15 cellular contexts compared by ENCODE assay signal in genomic region chrX:118498755-118499154, GRCh38. TPM values are rescaled to one million over a fixed set of nuclear protein-coding genes. Genes with fewer than 3 reads are reported as not detected.
DNase-seq lines count a peak whose midpoint lies in the region; ATAC-seq, FAIRE-seq and TF ChIP-seq lines count a peak whose summit lies in the region.
"Had no signal": no experiment of that assay in that cellular context is flagged by ENCODE, and none has a peak within 500 bp of the region (broad histone marks: within the 10 kb centered on the region; RNA-seq: fewer than 3 reads in every experiment).

No MANE protein-coding gene starts in this region.

- no peaks in the 10 kb centered on the region for H3K36me3 Mint-ChIP-seq in CD4-positive, CD25-positive, alpha-beta regulatory T cell
- H3K36me3 Mint-ChIP-seq in activated naive CD8-positive, alpha-beta T cell treated with anti-CD3 and anti-CD28 coated beads for 36 hours, result peaks cover 7% of the 10 kb centered on the region
- H3K36me3 Mint-ChIP-seq in mesothelial cell of epicardium, result peaks cover 7% of the 10 kb centered on the region

- peaks cover 0 to 2% (median 0%) of the 10 kb centered on the region in 7 donors for H3K9me3 Mint-ChIP-seq in CD4-positive, CD25-positive, alpha-beta regulatory T cell
- H3K9me3 Mint-ChIP-seq in activated naive CD8-positive, alpha-beta T cell treated with anti-CD3 and anti-CD28 coated beads for 36 hours, result no peaks in the 10 kb centered on the region
- H3K9me3 Mint-ChIP-seq in mesothelial cell of epicardium, result peaks cover 13% of the 10 kb centered on the region

- H3K27me3 ChIP-seq in CD4-positive, CD25-positive, alpha-beta regulatory T cell (ENCODE audit: control insufficient read depth, insufficient read depth, low read length), result no peaks in the 10 kb centered on the region
- H3K27me3 ChIP-seq: stomach had no signal

- H3K27ac ChIP-seq in CD4-positive, CD25-positive, alpha-beta regulatory T cell (ENCODE audit: insufficient read depth, low read length, poor library complexity, severe bottlenecking), result peak overlapping the region; percentile 88

- H3K4me1 ChIP-seq in CD4-positive, CD25-positive, alpha-beta regulatory T cell (ENCODE audit: control insufficient read depth, insufficient read depth, low read length, poor library complexity, severe bottlenecking), result peaks cover 57% of the 10 kb centered on the region

- H3K4me1 Mint-ChIP-seq in CD4-positive, CD25-positive, alpha-beta regulatory T cell, result peaks cover 21 to 54% (median 31%) of the 10 kb centered on the region in 4 donors
- H3K4me1 Mint-ChIP-seq in activated naive CD8-positive, alpha-beta T cell treated with anti-CD3 and anti-CD28 coated beads for 36 hours, result peaks cover 40% of the 10 kb centered on the region
- peaks cover 38% of the 10 kb centered on the region for H3K4me1 Mint-ChIP-seq in mesothelial cell of epicardium

- no peaks in the 10 kb centered on the region for H3K9me3 ChIP-seq in CD4-positive, CD25-positive, alpha-beta regulatory T cell (ENCODE audit: control insufficient read depth in 2 of 2, low read length in 2 of 2)
- H3K9me3 ChIP-seq: stomach had no signal

- peak overlapping the region; percentile 92 for H3K4me3 ChIP-seq in CD4-positive, CD25-positive, alpha-beta regulatory T cell (ENCODE audit: low read depth, low read length)

- H3K27me3 Mint-ChIP-seq in CD4-positive, CD25-positive, alpha-beta regulatory T cell, result peaks cover 6% of the 10 kb centered on the region
- H3K27me3 Mint-ChIP-seq in activated naive CD8-positive, alpha-beta T cell treated with anti-CD3 and anti-CD28 coated beads for 36 hours, result no peaks in the 10 kb centered on the region
- H3K27me3 Mint-ChIP-seq in mesothelial cell of epicardium (ENCODE audit: low read depth), result no peaks in the 10 kb centered on the region

- ATAC-seq in CD4-positive, CD25-positive, alpha-beta regulatory T cell (ENCODE audit: low read depth in 2 of 2), result no peak
- ATAC-seq in SK-N-SH treated with all-trans-retinoic acid at 6 μM for 48 hours (no peak), omental fat pad (ENCODE audit: low FRiP score) (no peak)
- ATAC-seq: left ventricle myocardium superior, Panc1 had no signal

- peak overlapping the region; percentile 16 to 100 (median 96) for H3K4me3 Mint-ChIP-seq in CD4-positive, CD25-positive, alpha-beta regulatory T cell
- peak overlapping the region; percentile 57 for H3K4me3 Mint-ChIP-seq in activated naive CD8-positive, alpha-beta T cell treated with anti-CD3 and anti-CD28 coated beads for 36 hours
- peak overlapping the region; percentile 47 for H3K4me3 Mint-ChIP-seq in mesothelial cell of epicardium

- peaks cover 11% of the 10 kb centered on the region for H3K36me3 ChIP-seq in CD4-positive, CD25-positive, alpha-beta regulatory T cell (ENCODE audit: control insufficient read depth, insufficient read depth, low read length)
- H3K36me3 ChIP-seq: stomach had no signal

- FAIRE-seq in GM19239 (lab: Jason Lieb, UNC), result peak; percentile 90
- FAIRE-seq: H54 had no signal

- peak overlapping the region in 1 of 3 donors; percentile 98 for H3K27ac Mint-ChIP-seq in CD4-positive, CD25-positive, alpha-beta regulatory T cell
- peak overlapping the region; percentile 65 for H3K27ac Mint-ChIP-seq in activated naive CD8-positive, alpha-beta T cell treated with anti-CD3 and anti-CD28 coated beads for 36 hours
- no peak overlapping the region for H3K27ac Mint-ChIP-seq in mesothelial cell of epicardium

- DNase-seq in CD4-positive, CD25-positive, alpha-beta regulatory T cell, result no peak
- DNase-seq in GM19239 (ENCODE audit: insufficient read length, low spot score) (no peak), mesothelial cell of epicardium (ENCODE audit: low spot score in 2 of 2, unreplicated experiment in 2 of 2) (no peak), SHP77 treated with DMSO at 0.1 percent for 48 hours (lab: John Stamatoyannopoulos, UW) (no peak), CD1c-positive myeloid dendritic cell (ENCODE audit: extremely low spot score) (no peak), omental fat pad (ENCODE audit: low spot score) (no peak)
- no peak for DNase-seq in activated naive CD8-positive, alpha-beta T cell treated with anti-CD3 and anti-CD28 coated beads for 36 hours
- DNase-seq: activated CD4-positive, alpha-beta T cell treated with anti-CD3 and anti-CD28 coated beads, Interleukin-2, amount 50 U/mL, for 4 hours; amniotic stem cell; left ventricle myocardium superior; NCI-H524 treated with DMSO at 0.1 percent for 48 hours; stomach had no signal

- TF ChIP-seq CTCF in mesothelial cell of epicardium (IDR thresholded peaks at IDR 0.05; ENCODE audit: unreplicated experiment) (no peak), omental fat pad (IDR thresholded peaks at IDR 0.05) (no peak)

TF ChIP-seq in SK-N-SH treated with all-trans-retinoic acid at 6 μM for 48 hours, 23 proteins besides CTCF, POLR2A, EP300 and RAD21:
- TF ChIP-seq OSR1 (CRISPR knock-in tag; IDR thresholded peaks at IDR 0.05) (no peak), PATZ1 (CRISPR knock-in tag; IDR thresholded peaks at IDR 0.05; ENCODE audit: borderline replicate concordance) (no peak)

RNA-seq across cellular contexts. Expression of gene DOCK11, which starts 3.1 kb away (rescaled TPM):
- total RNA-seq in CD4-positive, CD25-positive, alpha-beta regulatory T cell, result 126 TPM
- polyA plus RNA-seq in CD4-positive, CD25-positive, alpha-beta regulatory T cell, result 10 to 100 TPM; 26.5 to 36.4 (median 31.8) TPM
- total RNA-seq in activated naive CD8-positive, alpha-beta T cell treated with anti-CD3 and anti-CD28 coated beads for 36 hours, result 10 to 100 TPM; 44.7 to 47.3 TPM
- total RNA-seq in mesothelial cell of epicardium (53.6 to 58.2 TPM (median 56.7 TPM) in 3 replicates), omental fat pad (100 to 1,000 TPM in 1 of 4 donors, 10 to 100 TPM in 3; 62.1 to 156 (median 76.3) TPM)
